Comparison of ENCODE assay signal across 1 cellular context in genomic region chr17:81040791-81041337, GRCh38.
TF ChIP-seq lines count a peak whose summit lies in the region.

No MANE protein-coding gene starts in this region.

TF ChIP-seq in GM12878, 131 proteins besides CTCF, POLR2A, EP300 and RAD21:
- TF ChIP-seq, protein P1, sequence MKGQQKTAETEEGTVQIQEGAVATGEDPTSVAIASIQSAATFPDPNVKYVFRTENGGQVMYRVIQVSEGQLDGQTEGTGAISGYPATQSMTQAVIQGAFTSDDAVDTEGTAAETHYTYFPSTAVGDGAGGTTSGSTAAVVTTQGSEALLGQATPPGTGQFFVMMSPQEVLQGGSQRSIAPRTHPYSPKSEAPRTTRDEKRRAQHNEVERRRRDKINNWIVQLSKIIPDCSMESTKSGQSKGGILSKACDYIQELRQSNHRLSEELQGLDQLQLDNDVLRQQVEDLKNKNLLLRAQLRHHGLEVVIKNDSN (IDR thresholded peaks at IDR 0.05; ENCODE audit: borderline replicate concordance, extremely low read length, insufficient read depth, low read depth, low read length): no peak
- no peak for TF ChIP-seq SMARCA5 (IDR thresholded peaks at IDR 0.05)
- TF ChIP-seq STAT1 (conservative IDR thresholded peaks at IDR 0.05): no peak
- TF ChIP-seq HDAC2 (IDR thresholded peaks at IDR 0.05): no peak
